Comparison of ENCODE assay signal across 33 cellular contexts in the genomic region with DNA sequence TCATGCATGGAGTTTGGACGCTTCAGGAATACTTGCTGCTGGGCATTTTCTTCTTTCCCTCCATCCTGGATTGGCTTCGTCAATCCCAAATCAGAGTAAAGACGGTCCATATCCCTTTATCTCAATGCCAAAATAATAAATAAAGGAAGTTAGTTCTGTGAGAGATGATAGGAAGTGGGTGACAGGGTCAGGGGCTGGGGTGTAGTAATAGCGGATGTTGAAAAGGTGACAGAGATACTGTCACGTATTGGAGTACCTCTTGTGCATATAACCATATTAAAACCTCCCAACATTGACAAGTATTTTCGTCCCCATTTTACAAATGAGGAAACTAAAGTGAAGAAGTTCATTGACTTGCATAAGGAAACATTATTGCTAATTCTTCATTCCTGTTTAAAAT.
"Had no signal": no experiment of that assay in that cellular context is flagged by ENCODE, and none has a peak within 500 bp of the region (broad histone marks: within the 10 kb centered on the region; RNA-seq: fewer than 3 reads in every experiment).

No MANE protein-coding gene starts in this region.

- H3K27ac ChIP-seq: ascending aorta, cardiac muscle cell, KMS-11, Peyer's patch, SJSA1, WERI-Rb-1 had no signal

- H3K9me3 Mint-ChIP-seq: activated CD4-positive, alpha-beta memory T cell treated with anti-CD3 and anti-CD28 coated beads, Interleukin-2, amount 10 ng/mL, durations not matched to agents 7 days and 5 days; activated naive CD8-positive, alpha-beta T cell treated with anti-CD3 and anti-CD28 coated beads for 36 hours; T-helper 1 cell treated with Interleukin-12 subunit alpha and Interleukin-12 subunit beta and Interleukin-4 antibody, amounts not matched to agents 30 μg/mL and 1 μg/mL, for 36 hours; T-helper 2 cell treated with Interferon-gamma antibody and Interleukin-4, amounts not matched to agents 5 μg/mL and 100 μg/mL, for 36 hours had no signal

- H3K36me3 ChIP-seq: Peyer's patch had no signal

- H3K27me3 ChIP-seq: ascending aorta, cardiac muscle cell, Peyer's patch, SJSA1 had no signal

- DNase-seq: activated CD4-positive, alpha-beta memory T cell treated with anti-CD3 and anti-CD28 coated beads, Interleukin-2, amount 10 ng/mL, durations not matched to agents 7 days and 5 days; activated CD4-positive, alpha-beta T cell treated with anti-CD3 and anti-CD28 coated beads for 1 hour; activated CD4-positive, alpha-beta T cell treated with anti-CD3 and anti-CD28 coated beads for 48 hours; activated CD4-positive, CD25-positive, alpha-beta regulatory T cell; activated CD8-positive, alpha-beta memory T cell treated with anti-CD3 and anti-CD28 coated beads, Interleukin-2, amount 50 U/mL, for 4 hours; activated effector memory CD4-positive, alpha-beta T cell treated with Interleukin-2 at 50 U/mL for 16 hours; activated naive CD4-positive, alpha-beta T cell; activated naive CD4-positive, alpha-beta T cell treated with anti-CD3 and anti-CD28 coated beads, Interleukin-2, amount 50 U/mL, for 16 hours; activated naive CD8-positive, alpha-beta T cell treated with anti-CD3 and anti-CD28 coated beads for 36 hours; activated T-cell treated with anti-CD3 and anti-CD28 coated beads, Interleukin-2, amount 50 U/mL, for 48 hours; amygdala; MM.1S; MV-4-11; NCI-H1092; NCI-H1436 treated with DMSO at 0.1 percent for 48 hours; NCI-H1694 treated with DMSO at 0.1 percent for 48 hours; NCI-H2029; NCI-H510A; NCI-H526; NCI-H748 treated with DMSO at 0.1 percent for 48 hours; NK-92 treated with Interleukin-12 subunit alpha and Interleukin-12 subunit beta, amount 100 ng/mL, for 24 hours; PC-3; Peyer's patch; RPMI8226; SHP77 treated with DMSO at 0.1 percent for 48 hours; SK-N-SH; WERI-Rb-1 had no signal

- H3K27me3 Mint-ChIP-seq: activated CD4-positive, alpha-beta memory T cell treated with anti-CD3 and anti-CD28 coated beads, Interleukin-2, amount 10 ng/mL, durations not matched to agents 7 days and 5 days; activated naive CD8-positive, alpha-beta T cell treated with anti-CD3 and anti-CD28 coated beads for 36 hours had no signal

- H3K4me1 ChIP-seq: ascending aorta, Peyer's patch, SJSA1 had no signal

- H3K27ac Mint-ChIP-seq: activated CD4-positive, alpha-beta memory T cell treated with anti-CD3 and anti-CD28 coated beads, Interleukin-2, amount 10 ng/mL, durations not matched to agents 7 days and 5 days; activated naive CD8-positive, alpha-beta T cell treated with anti-CD3 and anti-CD28 coated beads for 36 hours; T-helper 1 cell treated with Interleukin-12 subunit alpha and Interleukin-12 subunit beta and Interleukin-4 antibody, amounts not matched to agents 30 μg/mL and 1 μg/mL, for 36 hours; T-helper 2 cell treated with Interferon-gamma antibody and Interleukin-4, amounts not matched to agents 5 μg/mL and 100 μg/mL, for 36 hours had no signal

- H3K4me3 Mint-ChIP-seq: activated CD4-positive, alpha-beta memory T cell treated with anti-CD3 and anti-CD28 coated beads, Interleukin-2, amount 10 ng/mL, durations not matched to agents 7 days and 5 days; activated naive CD8-positive, alpha-beta T cell treated with anti-CD3 and anti-CD28 coated beads for 36 hours; T-helper 1 cell treated with Interleukin-12 subunit alpha and Interleukin-12 subunit beta and Interleukin-4 antibody, amounts not matched to agents 30 μg/mL and 1 μg/mL, for 36 hours; T-helper 2 cell treated with Interferon-gamma antibody and Interleukin-4, amounts not matched to agents 5 μg/mL and 100 μg/mL, for 36 hours had no signal

- ATAC-seq: PC-3 had no signal

- H3K9me3 ChIP-seq: ascending aorta, Peyer's patch, SJSA1, SK-N-SH had no signal

- H3K4me3 ChIP-seq: ascending aorta, cardiac muscle cell, Peyer's patch, SJSA1 had no signal
